Comparison of ENCODE assay signal across 8 cellular contexts in genomic region chr16:85798901-85799496, GRCh38. TPM values are rescaled to one million over a fixed set of nuclear protein-coding genes. Genes with fewer than 3 reads are reported as not detected.
DNase-seq lines count a peak whose midpoint lies in the region; ATAC-seq, FAIRE-seq and TF ChIP-seq lines count a peak whose summit lies in the region.

No MANE protein-coding gene starts in this region.

- H3K36me3 ChIP-seq in Peyer's patch = peaks cover 0 to 52% (median 0%) of the 10 kb centered on the region in 3 donors
- peaks cover 7% of the 10 kb centered on the region in 2 donors for H3K36me3 ChIP-seq in body of pancreas (replicated peaks in 1 of 2; ENCODE audit: insufficient read depth in 1 of 2, low read depth in 2 of 2)
- peaks cover 20 to 42% of the 10 kb centered on the region in 2 experiments for H3K36me3 ChIP-seq in keratinocyte (ENCODE audit: control insufficient read depth in 2 of 2, extremely low read depth in 1 of 2, insufficient read depth in 2 of 2, low read length in 2 of 2)

- peak overlapping the region; percentile 79 for H3K9ac ChIP-seq in keratinocyte (ENCODE audit: control insufficient read depth, extremely low read depth, insufficient read depth, low read length)

- intact Hi-C loops in activated CD4-positive, alpha-beta T cell treated with anti-CD3 and anti-CD28 coated beads for 36 hours (cut with DNase I, micrococcal nuclease) = loop anchor here in 1 of 2 experiments (1.0 to 2.0 kb wide), 6 partner anchors 100 to 756 kb away; partner anchors contain the start of genes IRF8 and MTHFSD
- intact Hi-C loops in body of pancreas (cut with DNase I) = no loop called here

- peak overlapping the region; percentile 99 for H3K4me2 ChIP-seq in keratinocyte (ENCODE audit: control insufficient read depth, extremely low read depth, insufficient read depth, low read depth, low read length)

- TF ChIP-seq POLR2A in Peyer's patch (IDR thresholded peaks at IDR 0.05) = no peak
- no peak for TF ChIP-seq POLR2A in body of pancreas (IDR thresholded peaks at IDR 0.05)

- dilution Hi-C loops in keratinocyte (cut with MboI; ENCODE audit: extremely low pct_ligation_motif_present, low sequenced_read_pairs) = no loop called here

- no peak for FAIRE-seq in keratinocyte (lab: Jason Lieb, UNC)

- peaks cover 0 to 30% (median 14%) of the 10 kb centered on the region in 4 donors for H3K4me1 ChIP-seq in Peyer's patch
- peaks cover 31% of the 10 kb centered on the region for H3K4me1 ChIP-seq in body of pancreas
- H3K4me1 ChIP-seq in keratinocyte (ENCODE audit: control insufficient read depth, extremely low read depth, insufficient read depth, low read length) = peaks cover 12% of the 10 kb centered on the region

- peak; percentile 39 for ATAC-seq in activated CD4-positive, alpha-beta T cell treated with anti-CD3 and anti-CD28 coated beads for 36 hours
- ATAC-seq in HG02840 (IDR thresholded peaks at IDR 0.05; ENCODE audit: low FRiP score, unreplicated experiment) (peak; percentile 33), body of pancreas (peak; percentile 9)

- peaks cover 7% of the 10 kb centered on the region for H4K20me1 ChIP-seq in keratinocyte (ENCODE audit: control insufficient read depth, extremely low read depth, insufficient read depth, low read length)

- H3K9me3 ChIP-seq in Peyer's patch (no peaks in the 10 kb centered on the region), body of pancreas (no peaks in the 10 kb centered on the region), keratinocyte (ENCODE audit: control insufficient read depth, low read depth, low read length) (no peaks in the 10 kb centered on the region)

- no peaks in the 10 kb centered on the region for H3K9me1 ChIP-seq in keratinocyte (ENCODE audit: control insufficient read depth, extremely low read depth, insufficient read depth, low read length)

- peaks cover 68% of the 10 kb centered on the region for H3K36me3 Mint-ChIP-seq in activated CD4-positive, alpha-beta T cell treated with anti-CD3 and anti-CD28 coated beads for 36 hours (ENCODE audit: low read depth)

- peak; percentile 52 for DNase-seq in activated CD4-positive, alpha-beta T cell treated with anti-CD3 and anti-CD28 coated beads for 36 hours
- DNase-seq in activated CD4-positive, alpha-beta T cell treated with anti-CD3 and anti-CD28 coated beads for 1 hour = no peak
- DNase-seq in Peyer's patch = no peak
- DNase-seq in body of pancreas = peak in 3 of 4 donors; percentile 15 to 32 (median 21)
- no peak for DNase-seq in keratinocyte (ENCODE audit: low read depth, low spot score)
- peak; percentile 4 for DNase-seq in stimulated activated CD8-positive, alpha-beta memory T cell treated with anti-CD3 and anti-CD28 coated beads, Interleukin-15, amount 100 ng/mL, for 24 hours (ENCODE audit: low read depth)
- DNase-seq in SKM-1 treated with dmso at 0.1 percent for 144 hours (lab: John Stamatoyannopoulos, UW; ENCODE audit: unreplicated experiment) = no peak

- H3K27me3 ChIP-seq in Peyer's patch (no peaks in the 10 kb centered on the region), body of pancreas (no peaks in the 10 kb centered on the region), keratinocyte (ENCODE audit: control insufficient read depth, extremely low read depth, insufficient read depth, low read length) (no peaks in the 10 kb centered on the region)

- peak overlapping the region; percentile 69 for H2AFZ ChIP-seq in keratinocyte (ENCODE audit: control insufficient read depth, low read length)

- peaks cover 60% of the 10 kb centered on the region for H3K4me1 Mint-ChIP-seq in activated CD4-positive, alpha-beta T cell treated with anti-CD3 and anti-CD28 coated beads for 36 hours

- H3K27ac ChIP-seq in Peyer's patch (peak overlapping the region; percentile 86 to 93 (median 92)), body of pancreas (peak overlapping the region; percentile 78 to 86 (median 78)), keratinocyte (ENCODE audit: control insufficient read depth, insufficient read depth, low read length) (peak overlapping the region; percentile 80)

- WGBS in body of pancreas, 2 donors = 1% methylated on average over 36 of the region's 51 CpGs; no CpG with 5 or more reads in 1 of the 2 donors

- no peaks in the 10 kb centered on the region for H3K27me3 Mint-ChIP-seq in activated CD4-positive, alpha-beta T cell treated with anti-CD3 and anti-CD28 coated beads for 36 hours

- H3K27ac Mint-ChIP-seq in activated CD4-positive, alpha-beta T cell treated with anti-CD3 and anti-CD28 coated beads for 36 hours = peak overlapping the region; percentile 67

- peaks cover 98% of the 10 kb centered on the region for H3K79me2 ChIP-seq in keratinocyte (ENCODE audit: control insufficient read depth, insufficient read depth, low read length)

- CTCF ChIA-PET in activated CD4-positive, alpha-beta T cell treated with anti-CD3 and anti-CD28 coated beads for 36 hours (lab: Charles Lee) = interaction anchor here (1.2 to 1.5 kb wide), 2 partner anchors 10 to 100 kb away, joined by 4 to 5 read pairs; partner anchors contain the start of gene IRF8

- H3K4me3 Mint-ChIP-seq in activated CD4-positive, alpha-beta T cell treated with anti-CD3 and anti-CD28 coated beads for 36 hours = peak overlapping the region; percentile 85

- POLR2A ChIA-PET in activated CD4-positive, alpha-beta T cell treated with anti-CD3 and anti-CD28 coated beads for 36 hours (lab: Charles Lee) = interaction anchor here (0.5 kb wide), 1 partner anchor 31 kb away, joined by 3 read pairs; no protein-coding TSS in a partner anchor

- no peaks in the 10 kb centered on the region for H3K9me3 Mint-ChIP-seq in activated CD4-positive, alpha-beta T cell treated with anti-CD3 and anti-CD28 coated beads for 36 hours (ENCODE audit: low read depth)

- H3K4me3 ChIP-seq in Peyer's patch = peak overlapping the region; percentile 86 to 100 (median 92)
- H3K4me3 ChIP-seq in body of pancreas = peak overlapping the region; percentile 90 to 91
- H3K4me3 ChIP-seq in keratinocyte (ENCODE audit: control insufficient read depth in 2 of 3, extremely low read depth in 1 of 3, insufficient read depth in 2 of 3, low read depth in 1 of 3, low read length in 3 of 3) = peak overlapping the region; percentile 88 to 99 (median 97)

- TF ChIP-seq CTCF in Peyer's patch (IDR thresholded peaks at IDR 0.05) = peak in 1 of 6 experiments; percentile 8
- TF ChIP-seq CTCF in body of pancreas (IDR thresholded peaks at IDR 0.05) = no peak
- TF ChIP-seq CTCF in keratinocyte (optimal IDR thresholded peaks at IDR 0.05 in 1 of 3, IDR thresholded peaks at IDR 0.05 in 1 of 3, conservative IDR thresholded peaks at IDR 0.05 in 1 of 3; ENCODE audit: extremely low read depth in 1 of 3, insufficient read depth in 2 of 3, low read length in 3 of 3) = no peak

RNA-seq across cellular contexts. Expression of gene EMC8, which starts 0.3 kb away (rescaled TPM):
- total RNA-seq in activated CD4-positive, alpha-beta T cell treated with anti-CD3 and anti-CD28 coated beads for 36 hours = 10 to 100 TPM; 30.4 to 32.9 TPM
- 10 to 100 TPM; 37.2 to 38.9 (median 38.5) TPM for total RNA-seq in Peyer's patch
- 10 to 100 TPM; 16.3 to 30.7 TPM for total RNA-seq in body of pancreas
- polyA plus RNA-seq in keratinocyte = 37.5 to 50.3 TPM (median 38.5 TPM) in 3 replicates
- 18.7 TPM for polyA plus RNA-seq in keratinocyte (2011; ENCODE audit: low read depth)
- 33.1 and 40.8 TPM in 2 replicates for polyA plus RNA-seq in keratinocyte (2011; cell fraction: cytosol; rRNA removed)
- polyA plus RNA-seq in keratinocyte (2011; cell fraction: nucleus; rRNA removed) = 26.8 and 32.8 TPM in 2 replicates
- 24.4 and 32.1 TPM in 2 replicates for polyA plus RNA-seq in keratinocyte (2012; ENCODE audit: low replicate concordance)
- 42.8 to 54.1 TPM (median 45.9 TPM) in 3 replicates for polyA minus RNA-seq in keratinocyte
- 49.5 TPM for polyA minus RNA-seq in keratinocyte (2011; cell fraction: cytosol; rRNA and poly(A)+ RNA removed)
- 13.3 and 23.6 TPM in 2 replicates for polyA minus RNA-seq in keratinocyte (2011; cell fraction: nucleus; rRNA and poly(A)+ RNA removed)

RNA-seq across cellular contexts. Expression of gene COX4I1, which starts 0.5 kb away (rescaled TPM):
- 100 to 1,000 TPM; 374 to 508 TPM for total RNA-seq in activated CD4-positive, alpha-beta T cell treated with anti-CD3 and anti-CD28 coated beads for 36 hours
- 100 to 1,000 TPM; 377 to 758 (median 713) TPM for total RNA-seq in Peyer's patch
- total RNA-seq in body of pancreas = 100 to 1,000 TPM; 259 to 291 TPM
- polyA plus RNA-seq in keratinocyte = 712 to 809 TPM (median 781 TPM) in 3 replicates
- 501 TPM for polyA plus RNA-seq in keratinocyte (2011; ENCODE audit: low read depth)
- polyA plus RNA-seq in keratinocyte (2011; cell fraction: cytosol; rRNA removed) = 427 and 741 TPM in 2 replicates
- polyA plus RNA-seq in keratinocyte (2011; cell fraction: nucleus; rRNA removed) = 321 and 366 TPM in 2 replicates
- polyA plus RNA-seq in keratinocyte (2012; ENCODE audit: low replicate concordance) = 501 and 674 TPM in 2 replicates
- 242 to 333 TPM (median 249 TPM) in 3 replicates for polyA minus RNA-seq in keratinocyte
- polyA minus RNA-seq in keratinocyte (2011; cell fraction: cytosol; rRNA and poly(A)+ RNA removed) = 266 TPM
- 54.6 and 72.2 TPM in 2 replicates for polyA minus RNA-seq in keratinocyte (2011; cell fraction: nucleus; rRNA and poly(A)+ RNA removed)

RNA-seq across cellular contexts. Expression of gene C16orf74, which starts 48.1 kb away (rescaled TPM):
- under 1 TPM; 0.23 to 0.25 TPM for total RNA-seq in activated CD4-positive, alpha-beta T cell treated with anti-CD3 and anti-CD28 coated beads for 36 hours
- 1 to 10 TPM in 2 of 4 donors, not detected in 2; 2.5 to 6.6 TPM for total RNA-seq in Peyer's patch
- 1 to 10 TPM; 1.0 to 5.9 TPM for total RNA-seq in body of pancreas
- polyA plus RNA-seq in keratinocyte = 35.3 to 53.6 TPM (median 45.8 TPM) in 3 replicates
- polyA plus RNA-seq in keratinocyte (2011; ENCODE audit: low read depth) = 14.1 TPM
- 29.0 and 71.4 TPM in 2 replicates for polyA plus RNA-seq in keratinocyte (2011; cell fraction: cytosol; rRNA removed)
- 32.2 and 45.5 TPM in 2 replicates for polyA plus RNA-seq in keratinocyte (2011; cell fraction: nucleus; rRNA removed)
- polyA plus RNA-seq in keratinocyte (2012; ENCODE audit: low replicate concordance) = 31.9 and 73.1 TPM in 2 replicates
- polyA minus RNA-seq in keratinocyte = 11.5 to 31.4 TPM (median 12.1 TPM) in 3 replicates
- 25.9 TPM for polyA minus RNA-seq in keratinocyte (2011; cell fraction: cytosol; rRNA and poly(A)+ RNA removed)
- 12.1 and 16.5 TPM in 2 replicates for polyA minus RNA-seq in keratinocyte (2011; cell fraction: nucleus; rRNA and poly(A)+ RNA removed)

Comparison
In these comparisons a context has a peak if more than half of its experiments do, and no peak if none do; other contexts are left out.
1. DNase-seq: peak in activated CD4-positive, alpha-beta T cell treated with anti-CD3 and anti-CD28 coated beads for 36 hours (single experiment), body of pancreas (3 of 4) and stimulated activated CD8-positive, alpha-beta memory T cell treated with anti-CD3 and anti-CD28 coated beads, Interleukin-15, amount 100 ng/mL, for 24 hours (single experiment); none in activated CD4-positive, alpha-beta T cell treated with anti-CD3 and anti-CD28 coated beads for 1 hour (single experiment), Peyer's patch (0 of 3), keratinocyte (single experiment) and SKM-1 treated with dmso at 0.1 percent for 144 hours (single experiment).
2. Peak in every context shown above with its lines, with median percentiles within 50 percentile points of each other: ATAC-seq, H3K27ac ChIP-seq and H3K4me3 ChIP-seq.